ENCODE assay signal across 8 cellular contexts in genomic region chr7:132518102-132518838, GRCh38. TPM values are rescaled to one million over a fixed set of nuclear protein-coding genes. Genes with fewer than 3 reads are reported as not detected.
A peak's percentile ranks its signal among the peaks of the same experiment; 100 is the strongest.
DNase-seq lines count a peak whose midpoint lies in the region; ATAC-seq and TF ChIP-seq lines count a peak whose summit lies in the region.

No MANE protein-coding gene starts in this region.

- TF ChIP-seq CTCF in GM20000 (IDR thresholded peaks at IDR 0.05; ENCODE audit: extremely low read depth, missing control alignments) = no peak

- H3K27ac Mint-ChIP-seq in immature natural killer cell = peak overlapping the region in 3 of 6 donors; percentile 0 to 73 (median 20)

- H3K4me3 Mint-ChIP-seq in immature natural killer cell = no peak overlapping the region

- H3K9me3 Mint-ChIP-seq in immature natural killer cell = no peaks in the 10 kb centered on the region

- no peak for ATAC-seq in GM19035 (IDR thresholded peaks at IDR 0.05; ENCODE audit: unreplicated experiment)

- H3K27me3 Mint-ChIP-seq in immature natural killer cell (ENCODE audit: low read depth in 3 of 3) = peaks cover 2 to 5% (median 4%) of the 10 kb centered on the region in 3 donors

- peaks cover 25 to 37% of the 10 kb centered on the region in 2 donors for H3K4me1 Mint-ChIP-seq in immature natural killer cell

- H3K36me3 Mint-ChIP-seq in immature natural killer cell = peaks cover 0 to 3% (median 0%) of the 10 kb centered on the region in 3 donors

- peak; percentile 24 for DNase-seq in CD1c-positive myeloid dendritic cell (ENCODE audit: extremely low spot score)
- peak; percentile 31 for DNase-seq in GM20000 (ENCODE audit: low spot score)
- DNase-seq in SK-N-DZ (ENCODE audit: low spot score) = peak; percentile 52
- DNase-seq in immature natural killer cell = peak; percentile 19 to 31 (median 28)
- no peak for DNase-seq in NOMO-1 treated with dmso at 0.1 percent for 144 hours (lab: John Stamatoyannopoulos, UW; ENCODE audit: unreplicated experiment)
- no peak for DNase-seq in T-helper 9 cell
- DNase-seq in NCI-H774 (lab: John Stamatoyannopoulos, UW) = no peak

RNA-seq across cellular contexts. Expression of gene PLXNA4, which starts 58.0 kb away (rescaled TPM):
- 1.3 and 1.4 TPM in 2 replicates for polyA plus RNA-seq in SK-N-DZ (2014; cell fraction: cytosol; rRNA removed)
- 0.73 and 0.99 TPM in 2 replicates for polyA plus RNA-seq in SK-N-DZ (2014; cell fraction: nucleus; rRNA removed)
- 1 to 10 TPM in 1 of 3 donors, under 1 TPM in 2; 0.53 to 1.3 (median 0.56) TPM for polyA plus RNA-seq in immature natural killer cell

Comparison
In these comparisons a context has a peak if more than half of its experiments do, and no peak if none do; other contexts are left out.
1. DNase-seq: peak in CD1c-positive myeloid dendritic cell (single experiment), GM20000 (single experiment), SK-N-DZ (single experiment) and immature natural killer cell (3 of 3); none in NOMO-1 treated with dmso at 0.1 percent for 144 hours (single experiment), T-helper 9 cell (single experiment) and NCI-H774 (single experiment).